Comparison of ENCODE assay signal across 18 cellular contexts in genomic region chr19:43441736-43442135, GRCh38. TPM values are rescaled to one million over a fixed set of nuclear protein-coding genes. Genes with fewer than 3 reads are reported as not detected.
"Had no signal": no experiment of that assay in that cellular context is flagged by ENCODE, and none has a peak within 500 bp of the region (broad histone marks: within the 10 kb centered on the region; RNA-seq: fewer than 3 reads in every experiment).

No MANE protein-coding gene starts in this region.

- H3K27me3 Mint-ChIP-seq: activated CD8-positive, alpha-beta T cell treated with anti-CD3 and anti-CD28 coated beads for 36 hours; effector memory CD8-positive, alpha-beta T cell had no signal

- H3K36me3 ChIP-seq: sigmoid colon had no signal

- H3K27ac Mint-ChIP-seq: activated CD8-positive, alpha-beta T cell treated with anti-CD3 and anti-CD28 coated beads for 36 hours had no signal

- H3K4me3 ChIP-seq: sigmoid colon had no signal

- H3K27ac ChIP-seq: sigmoid colon had no signal

- H3K27me3 ChIP-seq: sigmoid colon had no signal

- H3K4me1 ChIP-seq: sigmoid colon had no signal

- H3K9me3 ChIP-seq: sigmoid colon had no signal

- H3K9me3 Mint-ChIP-seq: activated CD8-positive, alpha-beta T cell treated with anti-CD3 and anti-CD28 coated beads for 36 hours; effector memory CD8-positive, alpha-beta T cell had no signal

- H3K4me3 Mint-ChIP-seq: activated CD8-positive, alpha-beta T cell treated with anti-CD3 and anti-CD28 coated beads for 36 hours; effector memory CD8-positive, alpha-beta T cell had no signal

- DNase-seq: activated CD4-positive, CD25-positive, alpha-beta regulatory T cell treated with anti-CD3 and anti-CD28 coated beads, Interleukin-2, amount 50 U/mL, for 72 hours; activated CD8-positive, alpha-beta memory T cell treated with anti-CD3 and anti-CD28 coated beads, Interleukin-2, amount 50 U/mL, for 4 hours; activated CD8-positive, alpha-beta T cell treated with anti-CD3 and anti-CD28 coated beads for 36 hours; activated naive CD4-positive, alpha-beta T cell; caudate nucleus; cortex of kidney; effector memory CD8-positive, alpha-beta T cell; erythroblast; left colon; sigmoid colon; stimulated activated CD4-positive, alpha-beta T cell treated with anti-CD3 and anti-CD28 coated beads, Interleukin-12 subunit alpha, Interleukin-12 subunit beta, amount 100 ng/mL, for 4 hours; stimulated activated naive CD4-positive, alpha-beta T cell treated with Interleukin-2 at 50 U/mL for 16 hours; T-helper 9 cell; trophoblast cell had no signal

- ATAC-seq: activated CD8-positive, alpha-beta T cell treated with anti-CD3 and anti-CD28 coated beads for 36 hours; effector memory CD8-positive, alpha-beta T cell; left colon had no signal

RNA-seq across cellular contexts. Expression of gene LYPD3, which starts 23.7 kb away (rescaled TPM):
- total RNA-seq: osteoblast, pulmonary artery endothelial cell had no signal
- polyA plus RNA-seq: neural cell had no signal

RNA-seq across cellular contexts. Expression of gene TEX101, which starts 27.0 kb away (rescaled TPM):
- total RNA-seq: activated CD8-positive, alpha-beta T cell treated with anti-CD3 and anti-CD28 coated beads for 36 hours; lung microvascular endothelial cell; osteoblast; pulmonary artery endothelial cell; sigmoid colon had no signal
- polyA plus RNA-seq: neural cell had no signal
